Comparison of ENCODE assay signal across 1 cellular context in genomic region chr17:81666342-81667191, GRCh38.
TF ChIP-seq lines count a peak whose summit lies in the region.

Gene CCDC137, plus strand, starts transcription at chr17:81666737. Its CDS starts 30 bp downstream, at chr17:81666767.
Gene OXLD1, minus strand, starts transcription at chr17:81666605. Its CDS starts 28 bp downstream, at chr17:81666577.

TF ChIP-seq in GM12878, 131 proteins besides CTCF, POLR2A, EP300 and RAD21 (continued from another document):
- TF ChIP-seq SKIL (IDR thresholded peaks at IDR 0.05; ENCODE audit: low read depth, poor library complexity, severe bottlenecking), result no peak
- no peak for TF ChIP-seq RELA (IDR thresholded peaks at IDR 0.05; ENCODE audit: borderline replicate concordance, partially characterized antibody)
- no peak for TF ChIP-seq SUZ12 (IDR thresholded peaks at IDR 0.05; ENCODE audit: unreplicated experiment)
- TF ChIP-seq ZZZ3 (IDR thresholded peaks at IDR 0.05; ENCODE audit: control insufficient read depth, insufficient read length, low read depth), result no peak
- no peak for TF ChIP-seq MTA3 (IDR thresholded peaks at IDR 0.05; ENCODE audit: borderline replicate concordance, low read length)
- no peak for TF ChIP-seq RAD51 (IDR thresholded peaks at IDR 0.05)
- TF ChIP-seq ZNF217 (IDR thresholded peaks at IDR 0.05), result no peak
- TF ChIP-seq MTA2 (IDR thresholded peaks at IDR 0.05; ENCODE audit: low read depth), result no peak
- TF ChIP-seq ESRRA (IDR thresholded peaks at IDR 0.05; ENCODE audit: low read length), result 0 out of 2 replicates have a peak, but pooled peaks have one; percentile 24
- TF ChIP-seq NFIC (IDR thresholded peaks at IDR 0.05; ENCODE audit: low read depth, low read length), result no peak
- TF ChIP-seq NR2F1 (conservative IDR thresholded peaks at IDR 0.05), result peak; percentile 42
- TF ChIP-seq REST (IDR thresholded peaks at IDR 0.05; ENCODE audit: low read depth, low read length), result no peak
- TF ChIP-seq MXI1 (IDR thresholded peaks at IDR 0.05; ENCODE audit: low read depth, low read length), result peak; percentile 92
